ENCODE assay signal across 22 cellular contexts in the genomic region with DNA sequence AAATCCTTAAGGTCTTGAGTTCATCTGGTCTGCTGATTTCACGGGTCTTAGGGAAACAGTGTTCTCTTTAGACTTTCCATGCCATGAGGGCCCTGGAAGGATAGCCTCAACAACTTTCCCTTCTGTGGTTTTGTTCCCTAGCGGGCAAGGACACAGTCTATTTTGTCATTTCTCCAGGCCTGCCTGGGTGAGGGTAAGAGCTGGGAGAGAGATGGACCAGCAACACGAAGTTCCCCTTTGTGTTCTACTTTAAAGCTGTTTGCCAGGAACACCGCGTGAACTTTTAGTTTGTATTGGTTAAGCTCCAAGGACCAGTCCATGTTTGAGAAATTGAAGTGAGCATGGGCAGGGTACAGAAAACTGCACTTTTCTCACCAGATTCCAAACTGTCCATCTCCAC. TPM values are rescaled to one million over a fixed set of nuclear protein-coding genes. Genes with fewer than 3 reads are reported as not detected.
A peak's percentile ranks its signal among the peaks of the same experiment; 100 is the strongest.
DNase-seq lines count a peak whose midpoint lies in the region; ATAC-seq and TF ChIP-seq lines count a peak whose summit lies in the region.
"Had no signal": no experiment of that assay in that cellular context is flagged by ENCODE, and none has a peak within 500 bp of the region (broad histone marks: within the 10 kb centered on the region; RNA-seq: fewer than 3 reads in every experiment).

No MANE protein-coding gene starts in this region.

- peaks cover 65% of the 10 kb centered on the region for H3F3A ChIP-seq in GM23248 (ENCODE audit: insufficient read depth)

- in situ Hi-C loops in astrocyte of the spinal cord (cut with HindIII; ENCODE audit: low sequenced_read_pairs) (loop anchor here (25.0 kb wide), 1 partner anchor 172 kb away; no protein-coding TSS in a partner anchor), GM23248 (cut with MboI) (no loop called here)

- no peaks in the 10 kb centered on the region for H4K20me1 ChIP-seq in GM23248 (ENCODE audit: insufficient read depth)

- peaks cover 73% of the 10 kb centered on the region for H3K4me1 ChIP-seq in left ventricle myocardium inferior
- H3K4me1 ChIP-seq in GM23248 (ENCODE audit: insufficient read depth) = peaks cover 41% of the 10 kb centered on the region

- no peaks in the 10 kb centered on the region for H3K27me3 ChIP-seq in HL-60 (ENCODE audit: insufficient read depth, poor library complexity, severe bottlenecking)
- H3K27me3 ChIP-seq in left ventricle myocardium inferior (ENCODE audit: low read depth) = no peaks in the 10 kb centered on the region
- H3K27me3 ChIP-seq in GM23248 (replicated peaks; ENCODE audit: insufficient read depth) = no peaks in the 10 kb centered on the region
- H3K27me3 ChIP-seq: spleen, thyroid gland had no signal

- no peak overlapping the region for H3K4me2 ChIP-seq in GM23248 (ENCODE audit: unreplicated experiment)

- no peaks in the 10 kb centered on the region for H3K79me2 ChIP-seq in GM23248 (ENCODE audit: insufficient read depth)

- ATAC-seq in sciatic nerve (peak; percentile 75), HG03175 (IDR thresholded peaks at IDR 0.05; ENCODE audit: unreplicated experiment) (no peak)
- ATAC-seq: activated CD8-positive, alpha-beta T cell treated with anti-CD3 and anti-CD28 coated beads for 36 hours; CD8-positive, alpha-beta T cell; natural killer cell treated with Interleukin-12 subunit alpha and Interleukin-12 subunit beta and Interleukin-15 and Interleukin-18, amount 100 ng/mL, for 72 hours had no signal

- DNase-seq in HL-60 (ENCODE audit: low read depth in 1 of 2, low spot score in 1 of 2) (no peak), astrocyte of the spinal cord (ENCODE audit: low read depth, low spot score) (peak; percentile 64), left ventricle myocardium inferior (no peak), sciatic nerve (ENCODE audit: low spot score) (no peak), dedifferentiated amniotic fluid mesenchymal stem cell (ENCODE audit: extremely low spot score) (no peak), SHP77 treated with DMSO at 0.1 percent for 48 hours (lab: John Stamatoyannopoulos, UW) (no peak), GM23248 (no peak)
- DNase-seq: ACHN; activated CD8-positive, alpha-beta T cell treated with anti-CD3 and anti-CD28 coated beads for 36 hours; activated T-cell treated with anti-CD3 and anti-CD28 coated beads, Interleukin-2, amount 50 U/mL, for 24 hours; caudate nucleus; CD8-positive, alpha-beta T cell; DND-41; effector CD8-positive, alpha-beta T cell; GOT3; NCI-H1436 treated with DMSO at 0.1 percent for 48 hours; NCI-H2227 treated with DMSO at 0.1 percent for 48 hours; spleen had no signal

- intact Hi-C loops in left ventricle myocardium inferior (cut with micrococcal nuclease) (no loop called here), sciatic nerve (cut with DNase I) (no loop called here)

- WGBS in GM23248 (ENCODE audit: low coverage in 1 of 2, low lambda C conversion rate in 2 of 2, missing lambda C conversion rate in 2 of 2), 2 experiments = 83 to 84% methylated on average over 5 of the region's 5 CpGs

- no peak overlapping the region for H2AFZ ChIP-seq in GM23248

- H3K4me3 ChIP-seq in HL-60 (replicated peaks; ENCODE audit: insufficient read depth, low read length) = no peak overlapping the region
- H3K4me3 ChIP-seq in astrocyte of the spinal cord (ENCODE audit: low read depth, low read length) = no peak overlapping the region
- H3K4me3 ChIP-seq in left ventricle myocardium inferior = no peak overlapping the region
- no peak overlapping the region for H3K4me3 ChIP-seq in GM23248
- H3K4me3 ChIP-seq: spleen, thyroid gland had no signal

- TF ChIP-seq CTCF in HL-60 (IDR thresholded peaks at IDR 0.05; ENCODE audit: insufficient read depth, low read length) (no peak), astrocyte of the spinal cord (IDR thresholded peaks at IDR 0.05; ENCODE audit: low read depth, low read length) (no peak), left ventricle myocardium inferior (IDR thresholded peaks at IDR 0.05; ENCODE audit: borderline replicate concordance) (no peak)

- H3K9me2 ChIP-seq in GM23248 (ENCODE audit: insufficient read depth) = no peaks in the 10 kb centered on the region

- H3K27ac ChIP-seq in HL-60 (replicated peaks) = peak overlapping the region; percentile 45; the same call in 1 of the 2 replicates
- H3K27ac ChIP-seq in left ventricle myocardium inferior (replicated peaks) = peak overlapping the region; percentile 71
- no peak overlapping the region for H3K27ac ChIP-seq in GM23248
- H3K27ac ChIP-seq: spleen had no signal

- H3K36me3 ChIP-seq in left ventricle myocardium inferior (no peaks in the 10 kb centered on the region), GM23248 (ENCODE audit: low read depth) (no peaks in the 10 kb centered on the region)
- H3K36me3 ChIP-seq: thyroid gland had no signal

- H3K9me3 ChIP-seq in left ventricle myocardium inferior (replicated peaks) (no peaks in the 10 kb centered on the region), GM23248 (ENCODE audit: low read depth) (no peaks in the 10 kb centered on the region)
- H3K9me3 ChIP-seq: spleen, thyroid gland had no signal

- H3K9ac ChIP-seq in GM23248 = no peak overlapping the region

RNA-seq across cellular contexts. Expression of a gene that starts 20.9 kb away (rescaled TPM):
- total RNA-seq in left ventricle myocardium inferior (52.5 TPM), sciatic nerve (25.1 TPM)
- not detected in 2 replicates for total RNA-seq in GM23248 (2014; rRNA removed; shearing (Covaris generic))
- polyA plus RNA-seq in GM23248 (2016; fragmentation: Nextera tagmentation; extraction: Ambion mirVana) = 0.56 and 1.9 TPM in 2 replicates
- total RNA-seq: activated CD8-positive, alpha-beta T cell treated with anti-CD3 and anti-CD28 coated beads for 36 hours; CD8-positive, alpha-beta T cell; natural killer cell treated with Interleukin-12 subunit alpha and Interleukin-12 subunit beta and Interleukin-15 and Interleukin-18, amount 100 ng/mL, for 72 hours; T-helper 1 cell treated with Interleukin-12 subunit alpha and Interleukin-12 subunit beta and Interleukin-4 antibody, amounts not matched to agents 30 ng/mL and 1 ng/mL, for 36 hours had no signal

Comparison
In these comparisons a context has a peak if more than half of its experiments do, and no peak if none do; other contexts are left out.
1. RNA of a gene that starts 20.9 kb away (total RNA-seq): 52.5 TPM in left ventricle myocardium inferior (single experiment) and 25.1 TPM in sciatic nerve (single experiment); not detected in GM23248; every median in the first group is over 10 times any median in the second.